ENCODE assay signal across 19 cellular contexts in genomic region chr13:40460116-40460515, GRCh38.
DNase-seq lines count a peak whose midpoint lies in the region; ATAC-seq and TF ChIP-seq lines count a peak whose summit lies in the region.
"Had no signal": no experiment of that assay in that cellular context is flagged by ENCODE, and none has a peak within 500 bp of the region (broad histone marks: within the 10 kb centered on the region; RNA-seq: fewer than 3 reads in every experiment).

No MANE protein-coding gene starts in this region.

- no peak overlapping the region for H2BK12ac ChIP-seq in trophoblast cell (ENCODE audit: low read length)

- no peaks in the 10 kb centered on the region for H3K9me3 ChIP-seq in GM23248 (ENCODE audit: low read depth)
- peaks cover 2% of the 10 kb centered on the region for H3K9me3 ChIP-seq in trophoblast cell (ENCODE audit: insufficient read depth, low read depth, low read length)
- H3K9me3 ChIP-seq: BE2C had no signal

- peaks cover 0 to 5% of the 10 kb centered on the region in 2 donors for H3K4me1 Mint-ChIP-seq in effector memory CD8-positive, alpha-beta T cell (ENCODE audit: low read depth in 2 of 2)

- H3K79me2 ChIP-seq in GM23248 (ENCODE audit: insufficient read depth) (no peaks in the 10 kb centered on the region), trophoblast cell (ENCODE audit: control insufficient read depth, insufficient read depth, low read length, poor library complexity) (no peaks in the 10 kb centered on the region)

- no peak for TF ChIP-seq CTCF in lower leg skin (IDR thresholded peaks at IDR 0.05)

- H3K9ac ChIP-seq in GM23248 = no peak overlapping the region
- H3K9ac ChIP-seq in trophoblast cell (ENCODE audit: low read length) = no peak overlapping the region

- no peaks in the 10 kb centered on the region for H3K27me3 Mint-ChIP-seq in effector memory CD8-positive, alpha-beta T cell
- H3K27me3 Mint-ChIP-seq: CD4-positive, CD25-positive, alpha-beta regulatory T cell had no signal

- H4K20me1 ChIP-seq in GM23248 (ENCODE audit: insufficient read depth) = no peaks in the 10 kb centered on the region

- TF ChIP-seq POLR2A in lower leg skin (IDR thresholded peaks at IDR 0.05) = no peak

- H2BK5ac ChIP-seq in trophoblast cell (ENCODE audit: low read depth, low read length, poor library complexity) = no peak overlapping the region

- no peaks in the 10 kb centered on the region for H3F3A ChIP-seq in GM23248 (ENCODE audit: insufficient read depth)

- H3K27ac ChIP-seq in GM23248 (no peak overlapping the region), trophoblast cell (ENCODE audit: low read depth, low read length) (peak overlapping the region; percentile 76)

- H4K91ac ChIP-seq in trophoblast cell (ENCODE audit: low read depth, low read length) = no peak overlapping the region

- H3K36me3 ChIP-seq in GM23248 (ENCODE audit: low read depth) = no peaks in the 10 kb centered on the region
- no peaks in the 10 kb centered on the region for H3K36me3 ChIP-seq in trophoblast cell (ENCODE audit: control insufficient read depth in 1 of 2, insufficient read depth in 2 of 2, low read length in 2 of 2)
- H3K36me3 ChIP-seq: BE2C had no signal

- WGBS in GM23248 (ENCODE audit: low coverage in 1 of 2, low lambda C conversion rate in 2 of 2, missing lambda C conversion rate in 2 of 2), 2 experiments = 28 to 34% methylated on average over 3 of the region's 3 CpGs
- WGBS in trophoblast cell (ENCODE audit: extremely low coverage, insufficient coverage, insufficient read length) = no CpG with 5 or more reads among the region's 3 CpGs
- 57 to 85% methylated on average over 3 of the region's 3 CpGs for WGBS in lower leg skin, 2 donors

- no peak overlapping the region for H3K23ac ChIP-seq in trophoblast cell (ENCODE audit: low read length)

- H3K9me2 ChIP-seq in GM23248 (ENCODE audit: insufficient read depth) = no peaks in the 10 kb centered on the region

- H3K4me3 ChIP-seq in GM23248 = no peak overlapping the region
- no peak overlapping the region for H3K4me3 ChIP-seq in trophoblast cell (ENCODE audit: low read depth, low read length)
- no peak overlapping the region for H3K4me3 ChIP-seq in lower leg skin (ENCODE audit: low read depth, poor library complexity, severe bottlenecking)

- no peak for ATAC-seq in activated naive CD4-positive, alpha-beta T cell treated with anti-CD3 and anti-CD28 coated beads, Interleukin-2, amount 50 U/mL, for 72 hours
- ATAC-seq in effector memory CD8-positive, alpha-beta T cell (replicated peaks) = no peak
- ATAC-seq: Right ventricle myocardium inferior had no signal

- H3K27ac Mint-ChIP-seq in activated naive CD4-positive, alpha-beta T cell treated with anti-CD3 and anti-CD28 coated beads, Interleukin-2, amount 50 U/mL, for 72 hours = no peak overlapping the region
- no peak overlapping the region for H3K27ac Mint-ChIP-seq in effector memory CD8-positive, alpha-beta T cell
- H3K27ac Mint-ChIP-seq: H9 had no signal

- peaks cover 2 to 7% of the 10 kb centered on the region in 2 donors for H3K9me3 Mint-ChIP-seq in activated naive CD4-positive, alpha-beta T cell treated with anti-CD3 and anti-CD28 coated beads, Interleukin-2, amount 50 U/mL, for 72 hours
- H3K9me3 Mint-ChIP-seq in effector memory CD8-positive, alpha-beta T cell = no peaks in the 10 kb centered on the region
- H3K9me3 Mint-ChIP-seq: CD4-positive, CD25-positive, alpha-beta regulatory T cell; H9 had no signal

- no peak overlapping the region for H3K18ac ChIP-seq in trophoblast cell (ENCODE audit: low read length)

- H3K27me3 ChIP-seq in GM23248 (replicated peaks; ENCODE audit: insufficient read depth) (no peaks in the 10 kb centered on the region; the same call in 1 of the 2 replicates), trophoblast cell (ENCODE audit: insufficient read depth, low read length) (no peaks in the 10 kb centered on the region)
- H3K27me3 ChIP-seq: BE2C had no signal

- H2AFZ ChIP-seq in GM23248 = no peak overlapping the region
- H2AFZ ChIP-seq in trophoblast cell (ENCODE audit: insufficient read depth, low read length, poor library complexity) = no peak overlapping the region

- no peak overlapping the region for H3K4me3 Mint-ChIP-seq in effector memory CD8-positive, alpha-beta T cell
- H3K4me3 Mint-ChIP-seq: H9 had no signal

- no peak overlapping the region for H3K14ac ChIP-seq in trophoblast cell (ENCODE audit: low read length)

- H2AK5ac ChIP-seq in trophoblast cell (ENCODE audit: low read length) = no peak overlapping the region

- intact Hi-C loops in lower leg skin (cut with DNase I; ENCODE audit: low total_unique reads) = no loop called here

- no peak overlapping the region for H3K4ac ChIP-seq in trophoblast cell (ENCODE audit: low read depth, low read length)

- H3K4me1 ChIP-seq in GM23248 (ENCODE audit: insufficient read depth) (no peaks in the 10 kb centered on the region), trophoblast cell (ENCODE audit: control insufficient read depth in 1 of 2, insufficient read depth in 2 of 2, low read length in 2 of 2) (peaks cover 9 to 14% of the 10 kb centered on the region in 2 experiments)
- H3K4me1 ChIP-seq: BE2C had no signal

- no peaks in the 10 kb centered on the region for H3K36me3 Mint-ChIP-seq in activated naive CD4-positive, alpha-beta T cell treated with anti-CD3 and anti-CD28 coated beads, Interleukin-2, amount 50 U/mL, for 72 hours
- H3K36me3 Mint-ChIP-seq in effector memory CD8-positive, alpha-beta T cell (ENCODE audit: insufficient read depth) = no peaks in the 10 kb centered on the region

- H3K79me1 ChIP-seq in trophoblast cell (ENCODE audit: low read length) = peaks cover 16% of the 10 kb centered on the region

- H3K4me2 ChIP-seq in GM23248 (ENCODE audit: unreplicated experiment) (no peak overlapping the region), trophoblast cell (ENCODE audit: low read length) (no peak overlapping the region)

- peak; percentile 55 for DNase-seq in AG20443 (ENCODE audit: low spot score)
- peak; percentile 32 for DNase-seq in GM23248
- peak; percentile 53 for DNase-seq in astrocyte of the hippocampus (ENCODE audit: low read depth, low spot score)
- DNase-seq in trophoblast cell = peak; percentile 78 to 90
- DNase-seq in activated naive CD4-positive, alpha-beta T cell treated with anti-CD3 and anti-CD28 coated beads, Interleukin-2, amount 50 U/mL, for 72 hours (ENCODE audit: low spot score in 2 of 2) = no peak
- DNase-seq in effector memory CD8-positive, alpha-beta T cell = no peak
- DNase-seq in lower leg skin (ENCODE audit: low spot score in 2 of 2) = no peak
- DNase-seq: BE2C; CD4-positive, CD25-positive, alpha-beta regulatory T cell; DMS79; H9; Karpas-422; NCI-H1694; NCI-H2081 treated with DMSO at 0.1 percent for 48 hours; NCI-H2171 treated with DMSO at 0.1 percent for 48 hours; NCI-H446; NCI-H526; SW 1271 had no signal

- no peak overlapping the region for H4K8ac ChIP-seq in trophoblast cell (ENCODE audit: low read depth, low read length)

- H4K12ac ChIP-seq in trophoblast cell (ENCODE audit: low read depth, low read length) = no peak overlapping the region

- H2BK120ac ChIP-seq in trophoblast cell (ENCODE audit: insufficient read depth, low read length, poor library complexity) = no peak overlapping the region

- in situ Hi-C loops in GM23248 (cut with MboI) = no loop called here

Comparison
In these comparisons a context has a peak if more than half of its experiments do, and no peak if none do; other contexts are left out.
1. DNase-seq: peak in AG20443 (single experiment), GM23248 (single experiment), astrocyte of the hippocampus (single experiment) and trophoblast cell (2 of 2); none in activated naive CD4-positive, alpha-beta T cell treated with anti-CD3 and anti-CD28 coated beads, Interleukin-2, amount 50 U/mL, for 72 hours (0 of 2), effector memory CD8-positive, alpha-beta T cell (0 of 3) and lower leg skin (0 of 2).